In the genomic region with DNA sequence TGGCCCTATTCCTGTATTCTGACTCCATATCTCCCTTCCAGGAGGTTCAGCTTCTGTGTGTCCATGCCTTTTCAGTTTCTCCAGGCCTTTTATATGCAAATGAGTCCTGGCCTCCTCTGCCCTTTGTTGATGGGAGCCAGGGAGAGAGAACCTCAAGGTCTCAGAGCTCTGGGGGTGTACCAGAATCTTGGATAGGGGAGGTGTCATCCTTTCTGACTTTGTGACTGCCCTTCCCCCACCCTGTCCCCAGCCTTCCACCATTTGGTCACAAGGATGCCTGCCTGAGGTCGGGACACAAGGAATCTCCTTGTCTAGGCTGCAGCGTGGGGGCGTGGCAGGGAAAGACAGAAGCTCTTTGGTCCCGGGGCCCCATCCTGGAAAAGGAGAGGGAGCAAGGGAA, we compare ENCODE assay signal across 15 cellular contexts.
DNase-seq lines count a peak whose midpoint lies in the region; ATAC-seq lines count a peak whose summit lies in the region.
"Had no signal": no experiment of that assay in that cellular context is flagged by ENCODE, and none has a peak within 500 bp of the region (broad histone marks: within the 10 kb centered on the region; RNA-seq: fewer than 3 reads in every experiment).

No MANE protein-coding gene starts in this region.

- H3K27ac ChIP-seq in angular gyrus (ENCODE audit: low read depth, low read length) (peak overlapping the region; percentile 99), iPS-20b (ENCODE audit: low read length) (no peak overlapping the region)

- DNase-seq in HAP-1 (ENCODE audit: low spot score in 2 of 2): peak; percentile 59 to 62
- peak; percentile 59 to 97 (median 85) for DNase-seq in posterior cingulate gyrus
- no peak for DNase-seq in MV-4-11 (lab: John Stamatoyannopoulos, UW)
- no peak for DNase-seq in effector CD4-positive, alpha-beta T cell
- no peak for DNase-seq in stimulated activated CD4-positive, alpha-beta T cell treated with anti-CD3 and anti-CD28 coated beads, Interleukin-12 subunit alpha, Interleukin-12 subunit beta, amount 100 ng/mL, for 4 hours
- DNase-seq: activated CD4-positive, alpha-beta T cell treated with anti-CD3 and anti-CD28 coated beads, Interleukin-2, amount 50 U/mL, for 1 hour; activated naive CD8-positive, alpha-beta T cell treated with anti-CD3 and anti-CD28 coated beads, Interleukin-2, amount 50 U/mL, for 24 hours; activated T-cell treated with anti-CD3 and anti-CD28 coated beads, Interleukin-2, amount 50 U/mL, for 48 hours; Karpas-422; NCI-H2029 treated with DMSO at 0.1 percent for 48 hours; T1000 had no signal

- H3K4me1 ChIP-seq in HAP-1: peaks cover 11% of the 10 kb centered on the region
- H3K4me1 ChIP-seq in iPS-20b (ENCODE audit: insufficient read depth, low read length): peaks cover 15% of the 10 kb centered on the region; the same call in 1 of the 2 replicates

- no peak for ATAC-seq in GM21619 (IDR thresholded peaks at IDR 0.05; ENCODE audit: unreplicated experiment)
- ATAC-seq: activated naive CD8-positive, alpha-beta T cell treated with anti-CD3 and anti-CD28 coated beads, Interleukin-2, amount 50 U/mL, for 24 hours had no signal

- H3K9me3 ChIP-seq in HAP-1 (no peaks in the 10 kb centered on the region), iPS-20b (ENCODE audit: insufficient read depth, low read depth, low read length) (no peaks in the 10 kb centered on the region)

- in situ Hi-C loops in HAP-1 (cut with MboI; ENCODE audit: low sequenced_read_pairs): no loop called here

- H3K27me3 ChIP-seq in HAP-1 (ENCODE audit: low read depth) (no peaks in the 10 kb centered on the region), iPS-20b (ENCODE audit: insufficient read depth, low read length) (no peaks in the 10 kb centered on the region)

- no peaks in the 10 kb centered on the region for H3K36me3 ChIP-seq in HAP-1 (replicated peaks)
- H3K36me3 ChIP-seq in iPS-20b (ENCODE audit: insufficient read depth, low read depth, low read length): no peaks in the 10 kb centered on the region

- peak overlapping the region; percentile 20; the same call in 1 of the 2 replicates for H3K9ac ChIP-seq in iPS-20b (ENCODE audit: low read depth, low read length)

- intact Hi-C loops in posterior cingulate gyrus (cut with DNase I): loop anchor here (2.0 kb wide), 1 partner anchor 23 kb away; a partner anchor contains a TSS

- no peak overlapping the region for H3K4me3 ChIP-seq in HAP-1
- peak overlapping the region; percentile 3; the same call in 1 of the 2 replicates for H3K4me3 ChIP-seq in iPS-20b (ENCODE audit: low read length)
- H3K4me3 ChIP-seq: lung had no signal

Comparison
In these comparisons a context has a peak if more than half of its experiments do, and no peak if none do; other contexts are left out.
1. DNase-seq: peak in HAP-1 (2 of 2) and posterior cingulate gyrus (10 of 10); none in MV-4-11 (single experiment), effector CD4-positive, alpha-beta T cell (single experiment) and stimulated activated CD4-positive, alpha-beta T cell treated with anti-CD3 and anti-CD28 coated beads, Interleukin-12 subunit alpha, Interleukin-12 subunit beta, amount 100 ng/mL, for 4 hours (single experiment).